11 cellular contexts compared by ENCODE assay signal in the genomic region with DNA sequence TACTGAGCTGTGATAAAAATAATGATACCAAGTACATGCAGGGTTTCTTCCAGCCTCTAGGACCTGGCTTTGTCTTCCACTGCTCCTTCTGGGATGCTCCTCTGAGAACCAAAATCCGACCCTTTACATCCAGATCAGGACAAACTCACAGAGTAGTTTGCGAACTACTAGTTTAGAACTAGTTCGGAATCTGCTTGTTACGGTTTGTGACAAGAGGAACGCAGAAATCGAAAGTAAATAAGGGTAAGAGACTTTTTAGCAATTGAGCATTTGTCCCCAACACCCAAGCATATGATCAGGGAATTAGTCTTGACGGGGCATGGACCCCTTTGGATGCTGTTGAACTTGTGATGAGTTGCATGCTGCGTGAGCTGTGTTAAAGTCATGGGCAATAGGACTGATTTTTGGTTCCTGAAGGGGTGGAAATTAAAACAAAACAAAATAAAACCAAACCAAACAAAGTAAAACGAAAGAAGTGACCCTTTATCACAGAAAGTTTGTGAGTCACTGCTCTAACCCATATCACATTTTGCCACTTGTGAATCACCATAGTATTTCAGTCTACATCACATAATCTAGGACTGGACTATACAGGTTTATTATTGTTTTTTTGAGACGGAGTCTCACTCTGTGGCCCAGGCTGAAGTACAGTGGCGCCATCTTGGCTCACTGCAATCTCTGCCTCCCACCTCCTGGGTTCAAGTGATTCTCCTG. TPM values are rescaled to one million over a fixed set of nuclear protein-coding genes. Genes with fewer than 3 reads are reported as not detected.
DNase-seq lines count a peak whose midpoint lies in the region; ATAC-seq, FAIRE-seq and TF ChIP-seq lines count a peak whose summit lies in the region.
"Had no signal": no experiment of that assay in that cellular context is flagged by ENCODE, and none has a peak within 500 bp of the region (broad histone marks: within the 10 kb centered on the region; RNA-seq: fewer than 3 reads in every experiment).

No MANE protein-coding gene starts in this region.

- intact Hi-C loops in endothelial cell of umbilical vein (cut with micrococcal nuclease) = loop anchor here (1.0 to 2.0 kb wide), 2 partner anchors 15 to 28 kb away; no protein-coding TSS in a partner anchor

- H3K79me2 ChIP-seq in endothelial cell of umbilical vein (ENCODE audit: control insufficient read depth, insufficient read depth, low read length) = no peaks in the 10 kb centered on the region

- FAIRE-seq in RCC 7860 (lab: Jason Lieb, UNC) = peak; percentile 66
- peak; percentile 79 for FAIRE-seq in endothelial cell of umbilical vein (lab: Jason Lieb, UNC)

- TF ChIP-seq POLR2A in endothelial cell of umbilical vein (IDR thresholded peaks at IDR 0.05; ENCODE audit: low read depth, low read length) = no peak

- peak overlapping the region; percentile 88 for H2AFZ ChIP-seq in endothelial cell of umbilical vein (ENCODE audit: low read depth, low read length)

- peaks cover 8% of the 10 kb centered on the region for H3K4me1 ChIP-seq in endothelial cell of umbilical vein (ENCODE audit: control insufficient read depth, extremely low read depth, insufficient read depth, low read length)

- no peaks in the 10 kb centered on the region for H3K27me3 ChIP-seq in endothelial cell of umbilical vein (ENCODE audit: control insufficient read depth in 2 of 2, insufficient read depth in 2 of 2, low read length in 2 of 2)

- peak overlapping the region; percentile 54 for H3K9ac ChIP-seq in endothelial cell of umbilical vein (replicated peaks; ENCODE audit: extremely low read depth, insufficient read depth, low read length)

- H4K20me1 ChIP-seq in endothelial cell of umbilical vein (replicated peaks; ENCODE audit: control insufficient read depth, extremely low read depth, insufficient read depth, low read length) = no peaks in the 10 kb centered on the region

- DNase-seq in A172 (ENCODE audit: low spot score) (peak; percentile 59), RCC 7860 (ENCODE audit: low spot score) (peak; percentile 77), endothelial cell of umbilical vein (ENCODE audit: low read depth, low spot score) (peak; percentile 52), myocyte (ENCODE audit: low read depth) (peak; percentile 40), iPS-NIHi7 (ENCODE audit: extremely low spot score) (no peak), NCI-H1436 treated with DMSO at 0.1 percent for 48 hours (lab: John Stamatoyannopoulos, UW) (no peak), NCI-H774 (lab: John Stamatoyannopoulos, UW) (no peak)
- DNase-seq: activated CD4-positive, alpha-beta T cell treated with anti-CD3 and anti-CD28 coated beads, Interleukin-2, amount 50 U/mL, for 1 hour; NCI-H2171 had no signal

- CTCF ChIA-PET in endothelial cell of umbilical vein (lab: Charles Lee) = interaction anchor here (0.9 to 1.8 kb wide), 3 partner anchors 16 to 28 kb away, joined by 3 to 7 read pairs (median 7); no protein-coding TSS in a partner anchor

- POLR2A ChIA-PET in endothelial cell of umbilical vein (lab: Charles Lee) = interaction anchor here (1.0 kb wide), 1 partner anchor 21 kb away, joined by 3 read pairs; no protein-coding TSS in a partner anchor

- H3K9me3 ChIP-seq in endothelial cell of umbilical vein (replicated peaks; ENCODE audit: control insufficient read depth, insufficient read depth, low read length) = no peaks in the 10 kb centered on the region

- peak overlapping the region; percentile 79 for H3K27ac ChIP-seq in endothelial cell of umbilical vein (ENCODE audit: insufficient read depth, low read depth, low read length)
- H3K27ac ChIP-seq: SK-N-MC had no signal

- dilution Hi-C loops in endothelial cell of umbilical vein (cut with MboI; ENCODE audit: extremely low pct_ligation_motif_present, low sequenced_read_pairs) = no loop called here

- H3K4me2 ChIP-seq in endothelial cell of umbilical vein (ENCODE audit: insufficient read depth, low read length) = peak overlapping the region; percentile 68

- ATAC-seq in GM19035 (IDR thresholded peaks at IDR 0.05; ENCODE audit: unreplicated experiment) = no peak

- TSS peak; percentile 64 for BruUV-seq in endothelial cell of umbilical vein (replicated peaks; lab: Mats Ljungman, UMichigan)

- no peak overlapping the region for H3K4me3 ChIP-seq in endothelial cell of umbilical vein (replicated peaks in 1 of 3; ENCODE audit: insufficient read depth in 1 of 3, low read depth in 1 of 3, low read length in 3 of 3)
- H3K4me3 ChIP-seq: SK-N-MC had no signal

- TF ChIP-seq CTCF in endothelial cell of umbilical vein (IDR thresholded peaks at IDR 0.05; ENCODE audit: extremely low read depth in 1 of 2, insufficient read depth in 1 of 2, low read depth in 1 of 2, low read length in 2 of 2) = no peak

- H3K36me3 ChIP-seq in endothelial cell of umbilical vein (ENCODE audit: control insufficient read depth in 2 of 2, extremely low read depth in 1 of 2, insufficient read depth in 2 of 2, low read length in 2 of 2) = no peaks in the 10 kb centered on the region

- H3K9me1 ChIP-seq in endothelial cell of umbilical vein (replicated peaks; ENCODE audit: control insufficient read depth, extremely low read depth, insufficient read depth, low read length) = no peaks in the 10 kb centered on the region

TF ChIP-seq in endothelial cell of umbilical vein, 7 proteins besides CTCF, POLR2A, EP300 and RAD21:
- TF ChIP-seq EZH2 (IDR thresholded peaks at IDR 0.05; ENCODE audit: borderline replicate concordance, low read depth, low read length, severe bottlenecking) (no peak), POLR2AphosphoS5 (IDR thresholded peaks at IDR 0.05; ENCODE audit: insufficient read depth, low read depth, low read length) (no peak), JUN (IDR thresholded peaks at IDR 0.05; ENCODE audit: borderline replicate concordance, insufficient read depth, insufficient read length, low read depth) (peak; percentile 33), FOS (IDR thresholded peaks at IDR 0.05; ENCODE audit: borderline replicate concordance, insufficient read depth, low read length) (peak; percentile 75), GATA2 (IDR thresholded peaks at IDR 0.05; ENCODE audit: insufficient read depth, insufficient read length, low read depth, low read length) (no peak), MYC (IDR thresholded peaks at IDR 0.05; ENCODE audit: low read depth, low read length) (no peak)
- TF ChIP-seq, protein P1, sequence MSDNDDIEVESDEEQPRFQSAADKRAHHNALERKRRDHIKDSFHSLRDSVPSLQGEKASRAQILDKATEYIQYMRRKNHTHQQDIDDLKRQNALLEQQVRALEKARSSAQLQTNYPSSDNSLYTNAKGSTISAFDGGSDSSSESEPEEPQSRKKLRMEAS (IDR thresholded peaks at IDR 0.05; ENCODE audit: insufficient read depth, insufficient read length) = no peak

RNA-seq across cellular contexts. Expression of gene ERRFI1, which starts 35.7 kb away (rescaled TPM):
- total RNA-seq in A172 (2014; rRNA removed; shearing (Covaris generic)) = 92.1 and 100 TPM in 2 replicates
- total RNA-seq in endothelial cell of umbilical vein (28.1 and 31.2 TPM in 2 replicates), myocyte (138 and 194 TPM in 2 replicates)
- 28.5 and 32.0 TPM in 2 replicates for polyA plus RNA-seq in endothelial cell of umbilical vein
- 32.7 and 37.9 TPM in 2 replicates for polyA plus RNA-seq in endothelial cell of umbilical vein (2011; cell fraction: cytosol; rRNA removed)
- 77.0 and 97.1 TPM in 2 replicates for polyA plus RNA-seq in endothelial cell of umbilical vein (2011; cell fraction: nucleus; rRNA removed)
- 37.1 and 37.2 TPM in 2 replicates for polyA plus RNA-seq in endothelial cell of umbilical vein (2012)
- 21.9 and 24.0 TPM in 2 replicates for polyA minus RNA-seq in endothelial cell of umbilical vein
- polyA minus RNA-seq in endothelial cell of umbilical vein (2011; cell fraction: cytosol; rRNA and poly(A)+ RNA removed) = 6.7 TPM
- 41.6 and 74.4 TPM in 2 replicates for polyA minus RNA-seq in endothelial cell of umbilical vein (2011; cell fraction: nucleus; rRNA and poly(A)+ RNA removed)
- 84.3 TPM for polyA plus RNA-seq in myocyte (2012)

Comparison
In these comparisons a context has a peak if more than half of its experiments do, and no peak if none do; other contexts are left out.
1. DNase-seq: peak in A172 (single experiment), RCC 7860 (single experiment), endothelial cell of umbilical vein (single experiment) and myocyte (single experiment); none in iPS-NIHi7 (single experiment), NCI-H1436 treated with DMSO at 0.1 percent for 48 hours (single experiment) and NCI-H774 (single experiment).